8 cellular contexts compared by ENCODE assay signal in the genomic region with DNA sequence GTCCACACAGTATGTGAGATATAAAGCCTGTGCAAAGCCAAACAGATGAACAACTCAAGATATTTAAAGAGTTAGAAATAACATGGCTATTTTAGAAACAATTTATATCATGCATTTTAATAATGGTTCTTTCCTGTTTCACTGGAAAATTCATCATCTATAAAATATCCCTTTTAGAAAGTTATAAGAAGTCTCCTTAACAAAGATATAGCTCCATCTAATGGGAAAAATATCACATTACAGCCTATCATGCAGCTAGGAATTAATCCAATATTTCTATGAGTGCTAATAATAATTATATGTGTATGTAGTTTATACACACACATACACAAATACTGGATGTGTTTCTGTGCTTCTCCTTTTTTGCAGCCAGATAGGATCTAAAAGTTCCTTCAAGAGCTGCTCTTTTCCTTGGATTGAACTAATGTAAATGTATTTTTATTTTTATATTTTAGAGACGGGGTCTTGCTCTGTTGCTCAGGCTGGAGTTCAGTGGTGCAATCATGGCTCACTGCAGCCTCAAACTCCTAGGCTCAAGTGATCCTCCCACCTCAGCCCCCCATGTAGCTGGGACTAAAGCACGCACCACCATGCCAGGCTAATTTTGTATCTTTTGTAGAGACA. TPM values are rescaled to one million over a fixed set of nuclear protein-coding genes. Genes with fewer than 3 reads are reported as not detected.
A peak's percentile ranks its signal among the peaks of the same experiment; 100 is the strongest.
DNase-seq lines count a peak whose midpoint lies in the region; ATAC-seq and TF ChIP-seq lines count a peak whose summit lies in the region.

No MANE protein-coding gene starts in this region.

- no peak overlapping the region for H2AFZ ChIP-seq in hepatocyte

- H3K36me3 ChIP-seq in hepatocyte (replicated peaks; ENCODE audit: insufficient read depth, low read depth): no peaks in the 10 kb centered on the region

- no peak overlapping the region for H3K4me3 ChIP-seq in hepatocyte

- peak; percentile 62 for TF ChIP-seq CTCF in hepatocyte (IDR thresholded peaks at IDR 0.05; ENCODE audit: poor library complexity)

- no peaks in the 10 kb centered on the region for H4K20me1 ChIP-seq in hepatocyte (ENCODE audit: insufficient read depth, poor library complexity, severe bottlenecking)

- no peak overlapping the region for H3K4me3 Mint-ChIP-seq in activated T-helper 1 cell treated with anti-CD3 and anti-CD28 coated beads, Interleukin-12 subunit alpha, Interleukin-12 subunit beta, Interleukin-2, Interleukin-4 antibody, amounts not matched to agents 30 ng/mL and 10 ng/mL and 1 ng/mL, durations not matched to agents 14 hours and 24 hours and 36 hours

- 100% methylated on average over 2 of the region's 2 CpGs for WGBS in hepatocyte (ENCODE audit: low lambda C conversion rate, missing lambda C conversion rate)

- H3K36me3 Mint-ChIP-seq in activated T-helper 1 cell treated with anti-CD3 and anti-CD28 coated beads, Interleukin-12 subunit alpha, Interleukin-12 subunit beta, Interleukin-2, Interleukin-4 antibody, amounts not matched to agents 30 ng/mL and 10 ng/mL and 1 ng/mL, durations not matched to agents 14 hours and 24 hours and 36 hours (ENCODE audit: low read depth): no peaks in the 10 kb centered on the region

- no peaks in the 10 kb centered on the region for H3K4me1 ChIP-seq in hepatocyte (ENCODE audit: insufficient read depth)

- H3K27ac Mint-ChIP-seq in activated T-helper 1 cell treated with anti-CD3 and anti-CD28 coated beads, Interleukin-12 subunit alpha, Interleukin-12 subunit beta, Interleukin-2, Interleukin-4 antibody, amounts not matched to agents 30 ng/mL and 10 ng/mL and 1 ng/mL, durations not matched to agents 14 hours and 24 hours and 36 hours: no peak overlapping the region

- no peaks in the 10 kb centered on the region for H3K27me3 ChIP-seq in hepatocyte

- no peaks in the 10 kb centered on the region for H3K9me2 ChIP-seq in hepatocyte (replicated peaks; ENCODE audit: insufficient read depth)

- no peak overlapping the region for H3K27ac ChIP-seq in hepatocyte

- H3K9me3 ChIP-seq in hepatocyte (ENCODE audit: low read depth): no peaks in the 10 kb centered on the region

- H3K79me2 ChIP-seq in hepatocyte: no peaks in the 10 kb centered on the region

- H3K27me3 Mint-ChIP-seq in activated T-helper 1 cell treated with anti-CD3 and anti-CD28 coated beads, Interleukin-12 subunit alpha, Interleukin-12 subunit beta, Interleukin-2, Interleukin-4 antibody, amounts not matched to agents 30 ng/mL and 10 ng/mL and 1 ng/mL, durations not matched to agents 14 hours and 24 hours and 36 hours (ENCODE audit: insufficient read depth): peaks cover 6% of the 10 kb centered on the region

- intact Hi-C loops in activated T-helper 1 cell treated with anti-CD3 and anti-CD28 coated beads, Interleukin-12 subunit alpha, Interleukin-12 subunit beta, Interleukin-2, Interleukin-4 antibody, amounts not matched to agents 30 ng/mL and 10 ng/mL and 1 ng/mL, durations not matched to agents 14 hours and 24 hours and 36 hours (cut with micrococcal nuclease): no loop called here

- H3K4me1 Mint-ChIP-seq in activated T-helper 1 cell treated with anti-CD3 and anti-CD28 coated beads, Interleukin-12 subunit alpha, Interleukin-12 subunit beta, Interleukin-2, Interleukin-4 antibody, amounts not matched to agents 30 ng/mL and 10 ng/mL and 1 ng/mL, durations not matched to agents 14 hours and 24 hours and 36 hours (ENCODE audit: low read depth): no peaks in the 10 kb centered on the region

- no peak overlapping the region for H3K4me2 ChIP-seq in hepatocyte

- peak; percentile 17 for DNase-seq in AG08396 (ENCODE audit: low spot score)
- peak; percentile 54 for DNase-seq in GM03348 (ENCODE audit: low spot score)
- DNase-seq in SK-MEL-5 (ENCODE audit: low read depth, low spot score): peak; percentile 47
- DNase-seq in hepatocyte (ENCODE audit: low spot score): no peak
- DNase-seq in effector CD4-positive, alpha-beta T cell: no peak
- no peak for DNase-seq in SKM-1 (lab: John Stamatoyannopoulos, UW; ENCODE audit: unreplicated experiment)
- DNase-seq in activated T-helper 1 cell treated with anti-CD3 and anti-CD28 coated beads, Interleukin-12 subunit alpha, Interleukin-12 subunit beta, Interleukin-2, Interleukin-4 antibody, amounts not matched to agents 30 ng/mL and 10 ng/mL and 1 ng/mL, durations not matched to agents 14 hours and 24 hours and 36 hours (ENCODE audit: low spot score): no peak

- H3K9me3 Mint-ChIP-seq in activated T-helper 1 cell treated with anti-CD3 and anti-CD28 coated beads, Interleukin-12 subunit alpha, Interleukin-12 subunit beta, Interleukin-2, Interleukin-4 antibody, amounts not matched to agents 30 ng/mL and 10 ng/mL and 1 ng/mL, durations not matched to agents 14 hours and 24 hours and 36 hours: no peaks in the 10 kb centered on the region

- no peak for ATAC-seq in GM19351 (IDR thresholded peaks at IDR 0.05; ENCODE audit: unreplicated experiment)

- in situ Hi-C loops in SK-MEL-5 (cut with HindIII; ENCODE audit: low pct_unique_long_range_greater_than_20kb, low sequenced_read_pairs): no loop called here

RNA-seq across cellular contexts. Expression of gene RPL22L1, which starts 21.6 kb away (rescaled TPM):
- total RNA-seq in SK-MEL-5 (2014; rRNA removed; shearing (Covaris generic)): 232 and 237 TPM in 2 replicates
- 177 and 181 TPM in 2 replicates for polyA plus RNA-seq in SK-MEL-5 (2015; cell fraction: cytosol; rRNA removed)
- polyA plus RNA-seq in SK-MEL-5 (2015; cell fraction: nucleus; rRNA removed): 159 and 174 TPM in 2 replicates
- 168 and 173 TPM in 2 replicates for total RNA-seq in hepatocyte
- 40.2 and 63.1 TPM in 2 replicates for polyA plus RNA-seq in hepatocyte
- 123 and 145 TPM in 2 replicates for total RNA-seq in activated T-helper 1 cell treated with anti-CD3 and anti-CD28 coated beads, Interleukin-12 subunit alpha, Interleukin-12 subunit beta, Interleukin-2, Interleukin-4 antibody, amounts not matched to agents 30 ng/mL and 10 ng/mL and 1 ng/mL, durations not matched to agents 14 hours and 24 hours and 36 hours

Comparison
In these comparisons a context has a peak if more than half of its experiments do, and no peak if none do; other contexts are left out.
1. DNase-seq: peak in AG08396 (single experiment), GM03348 (single experiment) and SK-MEL-5 (single experiment); none in hepatocyte (single experiment), effector CD4-positive, alpha-beta T cell (single experiment), SKM-1 (single experiment) and activated T-helper 1 cell treated with anti-CD3 and anti-CD28 coated beads, Interleukin-12 subunit alpha, Interleukin-12 subunit beta, Interleukin-2, Interleukin-4 antibody, amounts not matched to agents 30 ng/mL and 10 ng/mL and 1 ng/mL, durations not matched to agents 14 hours and 24 hours and 36 hours (single experiment).